Comparison of ENCODE assay signal across 23 cellular contexts in genomic region chr3:78861156-78861555, GRCh38.
"Had no signal": no experiment of that assay in that cellular context is flagged by ENCODE, and none has a peak within 500 bp of the region (broad histone marks: within the 10 kb centered on the region; RNA-seq: fewer than 3 reads in every experiment).

No MANE protein-coding gene starts in this region.

- H3K27me3 ChIP-seq: colonic mucosa, dorsolateral prefrontal cortex, esophagus muscularis mucosa, esophagus squamous epithelium, foreskin keratinocyte, gastrocnemius medialis, gastroesophageal sphincter, heart left ventricle, heart right ventricle had no signal

- ATAC-seq: effector memory CD8-positive, alpha-beta T cell; esophagus mucosa; foreskin keratinocyte; gastrocnemius medialis; gastroesophageal sphincter; heart left ventricle; heart right ventricle had no signal

- H3K4me3 ChIP-seq: colonic mucosa, coronary artery, dorsolateral prefrontal cortex, esophagus muscularis mucosa, esophagus squamous epithelium, gastrocnemius medialis, gastroesophageal sphincter, heart left ventricle, heart right ventricle had no signal

- H3K9me3 ChIP-seq: colonic mucosa, esophagus muscularis mucosa, esophagus squamous epithelium, gastrocnemius medialis, gastroesophageal sphincter, heart left ventricle, heart right ventricle had no signal

- H3K27ac ChIP-seq: colonic mucosa, coronary artery, dorsolateral prefrontal cortex, epithelial cell of prostate, esophagus muscularis mucosa, esophagus squamous epithelium, foreskin keratinocyte, gastrocnemius medialis, gastroesophageal sphincter, heart left ventricle, heart right ventricle had no signal

- DNase-seq: colonic mucosa; cortex of kidney; dermis blood vessel endothelial cell; dorsolateral prefrontal cortex; effector CD4-positive, alpha-beta T cell; effector CD8-positive, alpha-beta T cell; effector memory CD4-positive, alpha-beta T cell; effector memory CD8-positive, alpha-beta T cell; endodermal cell; erythroblast; esophagus squamous epithelium; foreskin fibroblast; foreskin keratinocyte; foreskin melanocyte; gastrocnemius medialis; glutamatergic neuron; heart left ventricle; heart right ventricle had no signal

- H3K36me3 ChIP-seq: colonic mucosa, esophagus muscularis mucosa, esophagus squamous epithelium, gastrocnemius medialis, gastroesophageal sphincter, heart left ventricle, heart right ventricle had no signal
